Comparison of ENCODE assay signal across 22 cellular contexts in genomic region chr6:2085657-2086056, GRCh38.
"Had no signal": no experiment of that assay in that cellular context is flagged by ENCODE, and none has a peak within 500 bp of the region (broad histone marks: within the 10 kb centered on the region; RNA-seq: fewer than 3 reads in every experiment).

No MANE protein-coding gene starts in this region.

- H3K27ac ChIP-seq: breast epithelium, colonic mucosa, pancreas, psoas muscle, transverse colon, uterus had no signal

- H3K27me3 Mint-ChIP-seq: activated B cell treated with CpG ODN at 0.5 μM for 24 hours; activated CD4-positive, alpha-beta T cell treated with anti-CD3 and anti-CD28 coated beads for 36 hours; activated naive CD8-positive, alpha-beta T cell treated with anti-CD3 and anti-CD28 coated beads for 36 hours had no signal

- H3K36me3 ChIP-seq: breast epithelium, colonic mucosa, pancreas, transverse colon, uterus had no signal

- H3K27ac Mint-ChIP-seq: activated B cell treated with CpG ODN at 0.5 μM for 24 hours; activated CD4-positive, alpha-beta T cell treated with anti-CD3 and anti-CD28 coated beads for 36 hours; activated naive CD8-positive, alpha-beta T cell treated with anti-CD3 and anti-CD28 coated beads for 36 hours; activated T-helper 2 cell treated with anti-CD3 and anti-CD28 coated beads, Interferon-gamma antibody, Interleukin-2, Interleukin-4, amounts not matched to agents 10 μg/mL and 5 μg/mL and 100 μg/mL, durations not matched to agents 14 hours and 24 hours and 36 hours; nephron progenitor cell; stimulated activated naive CD8-positive, alpha-beta T cell treated with anti-CD3 and anti-CD28 coated beads, Interleukin-15, Interleukin-2, amounts not matched to agents 100 ng/mL and 50 ng/mL, for 24 hours; T-helper 1 cell treated with Interleukin-12 subunit alpha and Interleukin-12 subunit beta and Interleukin-4 antibody, amounts not matched to agents 30 μg/mL and 1 μg/mL, for 36 hours had no signal

- ATAC-seq: activated CD4-positive, alpha-beta T cell treated with anti-CD3 and anti-CD28 coated beads for 36 hours; activated T-cell treated with anti-CD3 and anti-CD28 coated beads, Interleukin-2, amount 50 U/mL, for 4 hours; pancreas; psoas muscle; right cardiac atrium had no signal

- DNase-seq: activated B cell treated with CpG ODN at 0.5 μM for 24 hours; activated CD4-positive, alpha-beta T cell treated with anti-CD3 and anti-CD28 coated beads for 36 hours; activated CD4-positive, alpha-beta T cell treated with anti-CD3 and anti-CD28 coated beads, Interleukin-2, amount 50 U/mL, for 4 hours; activated CD8-positive, alpha-beta memory T cell treated with anti-CD3 and anti-CD28 coated beads for 24 hours; activated CD8-positive, alpha-beta memory T cell treated with anti-CD3 and anti-CD28 coated beads, Interleukin-2, amount 50 U/mL, for 48 hours; activated naive CD4-positive, alpha-beta T cell treated with Interleukin-2 at 50 U/mL for 16 hours; activated naive CD8-positive, alpha-beta T cell treated with anti-CD3 and anti-CD28 coated beads for 36 hours; activated T-cell treated with anti-CD3 and anti-CD28 coated beads, Interleukin-2, amount 50 U/mL, for 4 hours; colonic mucosa; mesenchymal stem cell; nephron progenitor cell; pancreas; psoas muscle; right cardiac atrium; stimulated activated CD4-positive, alpha-beta T cell treated with anti-CD3 and anti-CD28 coated beads, Interleukin-1b, Interleukin-23, amount 100 ng/mL, for 48 hours; substantia nigra; transverse colon; uterus had no signal

- H3K4me3 ChIP-seq: breast epithelium, colonic mucosa, pancreas, psoas muscle, transverse colon, uterus had no signal

- H3K4me1 ChIP-seq: breast epithelium, colonic mucosa, psoas muscle, transverse colon, uterus had no signal

- FAIRE-seq: pancreas had no signal

- H3K9me3 ChIP-seq: breast epithelium, colonic mucosa, pancreas, psoas muscle, transverse colon, uterus had no signal

- H3K27me3 ChIP-seq: breast epithelium, colonic mucosa, pancreas, transverse colon, uterus had no signal

- H3K9me3 Mint-ChIP-seq: activated B cell treated with CpG ODN at 0.5 μM for 24 hours; activated naive CD8-positive, alpha-beta T cell treated with anti-CD3 and anti-CD28 coated beads for 36 hours; stimulated activated naive CD8-positive, alpha-beta T cell treated with anti-CD3 and anti-CD28 coated beads, Interleukin-15, Interleukin-2, amounts not matched to agents 100 ng/mL and 50 ng/mL, for 24 hours; T-helper 1 cell treated with Interleukin-12 subunit alpha and Interleukin-12 subunit beta and Interleukin-4 antibody, amounts not matched to agents 30 μg/mL and 1 μg/mL, for 36 hours had no signal

- H3K4me1 Mint-ChIP-seq: activated B cell treated with CpG ODN at 0.5 μM for 24 hours had no signal

- H3K4me3 Mint-ChIP-seq: activated B cell treated with CpG ODN at 0.5 μM for 24 hours; activated CD4-positive, alpha-beta T cell treated with anti-CD3 and anti-CD28 coated beads for 36 hours; activated naive CD8-positive, alpha-beta T cell treated with anti-CD3 and anti-CD28 coated beads for 36 hours; activated T-cell treated with anti-CD3 and anti-CD28 coated beads, Interleukin-2, amount 50 U/mL, for 4 hours; nephron progenitor cell; stimulated activated naive CD8-positive, alpha-beta T cell treated with anti-CD3 and anti-CD28 coated beads, Interleukin-15, Interleukin-2, amounts not matched to agents 100 ng/mL and 50 ng/mL, for 24 hours; T-helper 1 cell treated with Interleukin-12 subunit alpha and Interleukin-12 subunit beta and Interleukin-4 antibody, amounts not matched to agents 30 μg/mL and 1 μg/mL, for 36 hours had no signal
